9 cellular contexts compared by ENCODE assay signal in genomic region chr7:116577320-116577871, GRCh38. TPM values are rescaled to one million over a fixed set of nuclear protein-coding genes. Genes with fewer than 3 reads are reported as not detected.
DNase-seq lines count a peak whose midpoint lies in the region; ATAC-seq lines count a peak whose summit lies in the region.
"Had no signal": no experiment of that assay in that cellular context is flagged by ENCODE, and none has a peak within 500 bp of the region (broad histone marks: within the 10 kb centered on the region; RNA-seq: fewer than 3 reads in every experiment).

No MANE protein-coding gene starts in this region.

- H3K4me3 Mint-ChIP-seq in natural killer cell treated with Interleukin-12 subunit alpha and Interleukin-12 subunit beta and Interleukin-15 and Interleukin-18, amount 100 ng/mL, for 72 hours = no peak overlapping the region
- H3K4me3 Mint-ChIP-seq: T-helper 1 cell treated with Interleukin-12 subunit alpha and Interleukin-12 subunit beta and Interleukin-4 antibody, amounts not matched to agents 30 μg/mL and 1 μg/mL, for 36 hours had no signal

- H3K9me3 Mint-ChIP-seq in natural killer cell treated with Interleukin-12 subunit alpha and Interleukin-12 subunit beta and Interleukin-15 and Interleukin-18, amount 100 ng/mL, for 72 hours = no peaks in the 10 kb centered on the region
- H3K9me3 Mint-ChIP-seq: T-helper 1 cell treated with Interleukin-12 subunit alpha and Interleukin-12 subunit beta and Interleukin-4 antibody, amounts not matched to agents 30 μg/mL and 1 μg/mL, for 36 hours had no signal

- no peak for DNase-seq in natural killer cell treated with Interleukin-12 subunit alpha and Interleukin-12 subunit beta and Interleukin-15 and Interleukin-18, amount 100 ng/mL, for 72 hours (ENCODE audit: low spot score)
- DNase-seq in HUDEP-2 (lab: John Stamatoyannopoulos, UW; ENCODE audit: unreplicated experiment in 76 of 76) = no peak
- DNase-seq in NOMO-1 treated with dmso at 0.1 percent for 144 hours (lab: John Stamatoyannopoulos, UW; ENCODE audit: unreplicated experiment) = no peak
- DNase-seq in DMS53 treated with DMSO at 0.1 percent for 48 hours (lab: John Stamatoyannopoulos, UW; ENCODE audit: unreplicated experiment) = no peak
- no peak for DNase-seq in NCI-H226

- ATAC-seq in GM18867 (IDR thresholded peaks at IDR 0.05; ENCODE audit: unreplicated experiment) (peak; percentile 94), GM21737 (IDR thresholded peaks at IDR 0.05; ENCODE audit: unreplicated experiment) (peak; percentile 51), HG03575 (IDR thresholded peaks at IDR 0.05; ENCODE audit: extremely low read depth, insufficient number of reproducible peaks, low FRiP score, unreplicated experiment) (peak; percentile 83)
- peak; percentile 46 to 85 for ATAC-seq in natural killer cell treated with Interleukin-12 subunit alpha and Interleukin-12 subunit beta and Interleukin-15 and Interleukin-18, amount 100 ng/mL, for 72 hours

- peaks cover 0 to 3% of the 10 kb centered on the region in 2 donors for H3K27me3 Mint-ChIP-seq in natural killer cell treated with Interleukin-12 subunit alpha and Interleukin-12 subunit beta and Interleukin-15 and Interleukin-18, amount 100 ng/mL, for 72 hours

- H3K36me3 Mint-ChIP-seq in natural killer cell treated with Interleukin-12 subunit alpha and Interleukin-12 subunit beta and Interleukin-15 and Interleukin-18, amount 100 ng/mL, for 72 hours = no peaks in the 10 kb centered on the region

- H3K27ac Mint-ChIP-seq in natural killer cell treated with Interleukin-12 subunit alpha and Interleukin-12 subunit beta and Interleukin-15 and Interleukin-18, amount 100 ng/mL, for 72 hours = peak overlapping the region in 1 of 2 donors; percentile 15
- H3K27ac Mint-ChIP-seq: T-helper 1 cell treated with Interleukin-12 subunit alpha and Interleukin-12 subunit beta and Interleukin-4 antibody, amounts not matched to agents 30 μg/mL and 1 μg/mL, for 36 hours had no signal

- peaks cover 4 to 7% of the 10 kb centered on the region in 2 donors for H3K4me1 Mint-ChIP-seq in natural killer cell treated with Interleukin-12 subunit alpha and Interleukin-12 subunit beta and Interleukin-15 and Interleukin-18, amount 100 ng/mL, for 72 hours (ENCODE audit: low read depth in 2 of 2)

RNA-seq across cellular contexts. Expression of gene CAV1, which starts 52.6 kb away (rescaled TPM):
- not detected for total RNA-seq in natural killer cell treated with Interleukin-12 subunit alpha and Interleukin-12 subunit beta and Interleukin-15 and Interleukin-18, amount 100 ng/mL, for 72 hours
